In the genomic region with DNA sequence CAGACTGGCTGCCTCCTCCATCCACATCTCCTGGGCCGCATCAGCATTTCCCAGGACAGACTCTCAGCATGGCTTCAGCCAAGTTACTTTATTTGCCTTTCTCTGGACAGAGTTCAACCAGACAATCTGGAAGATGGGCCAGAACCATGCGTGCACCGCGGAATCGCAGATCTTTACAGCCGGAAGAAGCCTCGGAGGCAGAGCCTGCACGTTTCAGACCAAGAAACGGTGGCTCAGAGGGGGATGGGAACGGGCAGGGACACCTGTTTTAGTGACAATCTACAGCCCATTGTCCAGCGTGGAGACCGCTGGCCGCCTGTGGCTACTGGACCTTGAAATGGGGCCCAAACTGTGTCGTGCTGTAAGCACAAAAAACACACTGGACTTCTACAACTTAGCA, we compare ENCODE assay signal across 30 cellular contexts. TPM values are rescaled to one million over a fixed set of nuclear protein-coding genes. Genes with fewer than 3 reads are reported as not detected.
DNase-seq lines count a peak whose midpoint lies in the region; ATAC-seq and TF ChIP-seq lines count a peak whose summit lies in the region.
"Had no signal": no experiment of that assay in that cellular context is flagged by ENCODE, and none has a peak within 500 bp of the region (broad histone marks: within the 10 kb centered on the region; RNA-seq: fewer than 3 reads in every experiment).

No MANE protein-coding gene starts in this region.

- WGBS in testis, 2 donors, result 87 to 93% methylated on average over 11 to 14 of the region's 14 CpGs

- H3K4me1 ChIP-seq in cardiac muscle cell (ENCODE audit: low read depth) (peaks cover 19% of the 10 kb centered on the region), right atrium auricular region (peaks cover 0 to 33% of the 10 kb centered on the region in 2 donors), testis (no peaks in the 10 kb centered on the region)
- H3K4me1 ChIP-seq: A549 had no signal

- intact Hi-C loops in testis (cut with DNase I; ENCODE audit: low total_unique reads), result no loop called here

- H3K36me3 ChIP-seq in cardiac muscle cell (no peaks in the 10 kb centered on the region), right atrium auricular region (peaks cover 6% of the 10 kb centered on the region), testis (ENCODE audit: low read depth, missing control alignments) (no peaks in the 10 kb centered on the region)
- H3K36me3 ChIP-seq: vagina had no signal

- peaks cover 38% of the 10 kb centered on the region for H3K27me3 ChIP-seq in cardiac muscle cell
- no peaks in the 10 kb centered on the region for H3K27me3 ChIP-seq in right atrium auricular region
- H3K27me3 ChIP-seq in testis, result no peaks in the 10 kb centered on the region
- H3K27me3 ChIP-seq: vagina had no signal

- no peak for ATAC-seq in GM19324 (IDR thresholded peaks at IDR 0.05; ENCODE audit: low FRiP score, unreplicated experiment)
- ATAC-seq: naive thymus-derived CD4-positive, alpha-beta T cell; stimulated activated naive CD8-positive, alpha-beta T cell treated with anti-CD3 and anti-CD28 coated beads, Interleukin-15, Interleukin-2, amounts not matched to agents 100 U/mL and 50 U/mL, for 24 hours; T-cell had no signal

- no peak for DNase-seq in cardiac muscle cell (ENCODE audit: low read depth in 1 of 2, low spot score in 1 of 2)
- no peak for DNase-seq in right atrium auricular region (ENCODE audit: low spot score)
- DNase-seq in mesenteric fat pad (ENCODE audit: low spot score), result peak; percentile 71
- peak; percentile 9 for DNase-seq in testis
- DNase-seq in NCI-H1092 treated with DMSO at 0.1 percent for 48 hours (lab: John Stamatoyannopoulos, UW), result no peak
- no peak for DNase-seq in MV-4-11 (lab: John Stamatoyannopoulos, UW)
- DNase-seq: activated CD4-positive, alpha-beta T cell treated with anti-CD3 and anti-CD28 coated beads, Interleukin-2, amount 10 ng/mL, durations not matched to agents 7 days and 5 days; amniotic stem cell; hypothalamus; KBM-7; midbrain; MM.1S; naive thymus-derived CD4-positive, alpha-beta T cell; NCI-H1417; NCI-H2029 treated with DMSO at 0.1 percent for 48 hours; NCI-H524 treated with DMSO at 0.1 percent for 48 hours; nucleus accumbens; OCI-M1; stimulated activated CD4-positive, alpha-beta T cell treated with anti-CD3 and anti-CD28 coated beads, Interleukin-1b, Interleukin-23, amount 100 ng/mL, for 48 hours; stimulated activated naive CD8-positive, alpha-beta T cell treated with anti-CD3 and anti-CD28 coated beads, Interleukin-15, Interleukin-2, amounts not matched to agents 100 U/mL and 50 U/mL, for 24 hours; T-cell had no signal

- TF ChIP-seq CTCF in cardiac muscle cell (IDR thresholded peaks at IDR 0.05; ENCODE audit: low read depth, low read length), result no peak
- no peak for TF ChIP-seq CTCF in right atrium auricular region (IDR thresholded peaks at IDR 0.05)
- no peak for TF ChIP-seq CTCF in VCaP (conservative IDR thresholded peaks at IDR 0.05)
- TF ChIP-seq CTCF in testis (IDR thresholded peaks at IDR 0.05), result no peak

- no peaks in the 10 kb centered on the region for H3K9me3 ChIP-seq in cardiac muscle cell (ENCODE audit: low read depth)
- no peaks in the 10 kb centered on the region for H3K9me3 ChIP-seq in right atrium auricular region
- no peaks in the 10 kb centered on the region for H3K9me3 ChIP-seq in testis
- H3K9me3 ChIP-seq: A549, thoracic aorta, vagina had no signal

- H3K27ac ChIP-seq in cardiac muscle cell, result peak overlapping the region; percentile 22
- no peak overlapping the region for H3K27ac ChIP-seq in right atrium auricular region
- peak overlapping the region; percentile 51; the same call in 1 of the 2 replicates for H3K27ac ChIP-seq in VCaP
- H3K27ac ChIP-seq in testis, result no peak overlapping the region
- H3K27ac ChIP-seq: A549, RWPE1, vagina had no signal

- no peak for TF ChIP-seq POLR2A in testis (IDR thresholded peaks at IDR 0.05)

- no peak overlapping the region for H3K4me3 ChIP-seq in cardiac muscle cell
- H3K4me3 ChIP-seq in right atrium auricular region, result no peak overlapping the region
- no peak overlapping the region for H3K4me3 ChIP-seq in testis
- H3K4me3 ChIP-seq: A549, smooth muscle cell, thoracic aorta, vagina had no signal

RNA-seq across cellular contexts. Expression of gene VIPR2, which starts 3.5 kb away (rescaled TPM):
- total RNA-seq in cardiac muscle cell (2.2 and 2.7 TPM in 2 replicates), right atrium auricular region (10 to 100 TPM in 1 of 2 donors, 1 to 10 TPM in 1; 3.8 to 13.4 TPM), mesenteric fat pad (4.6 TPM), testis (1 to 10 TPM; 4.9 to 5.3 TPM)
- polyA plus RNA-seq in cardiac muscle cell (1.2 and 2.4 TPM in 2 replicates), testis (ENCODE audit: insufficient read depth, low read depth, low replicate concordance) (2.5 TPM)
- total RNA-seq: activated CD4-positive, alpha-beta T cell treated with anti-CD3 and anti-CD28 coated beads, Interleukin-2, amount 10 ng/mL, durations not matched to agents 7 days and 5 days; endothelial cell of umbilical vein; fibroblast of lung; smooth muscle cell had no signal
- polyA plus RNA-seq: A549; endothelial cell of umbilical vein; fibroblast of lung; naive thymus-derived CD4-positive, alpha-beta T cell; smooth muscle cell had no signal

Comparison
In these comparisons a context has a peak if more than half of its experiments do, and no peak if none do; other contexts are left out.
1. H3K27ac ChIP-seq: peak in cardiac muscle cell (single experiment) and VCaP (single experiment); none in right atrium auricular region (0 of 2) and testis (0 of 2).
2. DNase-seq: peak in mesenteric fat pad (single experiment) and testis (single experiment); none in cardiac muscle cell (0 of 2), right atrium auricular region (single experiment), NCI-H1092 treated with DMSO at 0.1 percent for 48 hours (single experiment) and MV-4-11 (single experiment).